20 cellular contexts compared by ENCODE assay signal in the genomic region with DNA sequence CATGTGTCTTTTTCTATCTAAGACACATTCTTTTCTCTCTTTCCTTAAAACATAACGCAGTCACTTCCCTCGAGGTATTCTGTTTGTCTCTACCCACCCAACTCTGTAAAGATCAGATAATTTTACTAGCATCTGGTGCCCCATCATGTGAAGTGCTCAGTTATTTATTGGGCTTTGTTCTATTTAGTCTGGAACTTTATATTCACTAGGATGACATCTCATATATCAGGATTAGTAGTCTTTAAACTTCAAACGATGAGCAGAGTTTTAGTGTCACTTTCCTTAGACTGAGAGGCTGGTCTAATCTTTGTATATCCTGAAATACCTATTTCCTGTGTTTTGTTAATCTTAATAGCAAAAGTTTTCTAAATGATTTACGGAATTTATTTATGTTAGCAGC.
A peak's percentile ranks its signal among the peaks of the same experiment; 100 is the strongest.
DNase-seq lines count a peak whose midpoint lies in the region; ATAC-seq and TF ChIP-seq lines count a peak whose summit lies in the region.
"Had no signal": no experiment of that assay in that cellular context is flagged by ENCODE, and none has a peak within 500 bp of the region (broad histone marks: within the 10 kb centered on the region; RNA-seq: fewer than 3 reads in every experiment).

No MANE protein-coding gene starts in this region.

- no peaks in the 10 kb centered on the region for H4K20me1 ChIP-seq in smooth muscle cell (ENCODE audit: low read depth)
- H4K20me1 ChIP-seq: BLaER1 treated with 17β-estradiol and CSF1 and Interleukin-3, amounts not matched to agents 10 nM and 100 nM had no signal

- no peak for TF ChIP-seq CTCF in smooth muscle cell (IDR thresholded peaks at IDR 0.05; ENCODE audit: borderline replicate concordance, insufficient read depth, poor library complexity, severe bottlenecking)

- H3K9me3 ChIP-seq in mesenchymal stem cell (ENCODE audit: control insufficient read depth, low read length) (no peaks in the 10 kb centered on the region), smooth muscle cell (replicated peaks; ENCODE audit: low read depth) (no peaks in the 10 kb centered on the region)
- H3K9me3 ChIP-seq: BE2C; BLaER1 treated with 17β-estradiol and CSF1 and Interleukin-3, amounts not matched to agents 10 nM and 100 nM; HAP-1 had no signal

- 13% methylated on average over 2 of the region's 4 CpGs for whole genome bisulfite sequencing in mesenchymal stem cell
- 12% methylated on average over 4 of the region's 4 CpGs for WGBS in smooth muscle cell (ENCODE audit: low lambda C conversion rate)

- no peak overlapping the region for H2BK5ac ChIP-seq in mesenchymal stem cell (ENCODE audit: low read depth, low read length, poor library complexity, severe bottlenecking)

- H3K9ac ChIP-seq in mesenchymal stem cell (ENCODE audit: low read length) = no peak overlapping the region
- H3K9ac ChIP-seq in smooth muscle cell (ENCODE audit: low read depth) = no peak overlapping the region
- H3K9ac ChIP-seq: BLaER1 treated with 17β-estradiol and CSF1 and Interleukin-3, amounts not matched to agents 10 nM and 100 nM had no signal

- no peak overlapping the region for H3K23ac ChIP-seq in mesenchymal stem cell (ENCODE audit: low read length in 2 of 2)

- no peak overlapping the region for H2BK15ac ChIP-seq in mesenchymal stem cell (ENCODE audit: low read depth, poor library complexity, severe bottlenecking)

- no peak overlapping the region for H3K4ac ChIP-seq in mesenchymal stem cell (ENCODE audit: low read depth in 1 of 2, low read length in 2 of 2)

- H3K4me3 ChIP-seq in mesenchymal stem cell (ENCODE audit: insufficient read depth in 1 of 2, low read depth in 1 of 2, low read length in 2 of 2) = no peak overlapping the region
- H3K4me3 ChIP-seq in smooth muscle cell = no peak overlapping the region
- H3K4me3 ChIP-seq: BLaER1 treated with 17β-estradiol and CSF1 and Interleukin-3, amounts not matched to agents 10 nM and 100 nM; HAP-1 had no signal

- H3K18ac ChIP-seq in mesenchymal stem cell (ENCODE audit: low read depth in 1 of 2, low read length in 2 of 2) = no peak overlapping the region

- no peaks in the 10 kb centered on the region for H3F3A ChIP-seq in smooth muscle cell (ENCODE audit: low read depth)

- H3K79me2 ChIP-seq in smooth muscle cell (ENCODE audit: low read depth) = no peaks in the 10 kb centered on the region

- H3K27ac ChIP-seq in mesenchymal stem cell (ENCODE audit: low read length, poor library complexity, severe bottlenecking) (no peak overlapping the region), smooth muscle cell (ENCODE audit: low read depth) (no peak overlapping the region)
- H3K27ac ChIP-seq: 22Rv1; BLaER1 treated with 17β-estradiol and CSF1 and Interleukin-3, amounts not matched to agents 10 nM and 100 nM had no signal

- H2BK120ac ChIP-seq in mesenchymal stem cell (ENCODE audit: low read depth, low read length) = no peak overlapping the region

- H3K4me1 ChIP-seq in mesenchymal stem cell (ENCODE audit: control insufficient read depth, insufficient read depth, low read depth, low read length) = no peaks in the 10 kb centered on the region
- H3K4me1 ChIP-seq in smooth muscle cell (ENCODE audit: low read depth) = no peaks in the 10 kb centered on the region
- H3K4me1 ChIP-seq: BE2C; BLaER1 treated with 17β-estradiol and CSF1 and Interleukin-3, amounts not matched to agents 10 nM and 100 nM; HAP-1 had no signal

- no peak overlapping the region for H4K91ac ChIP-seq in mesenchymal stem cell (ENCODE audit: low read length)

- ATAC-seq in GM18505 (IDR thresholded peaks at IDR 0.05; ENCODE audit: unreplicated experiment) (no peak), HG03025 (IDR thresholded peaks at IDR 0.05; ENCODE audit: low FRiP score, unreplicated experiment) (no peak)

- H3K36me3 ChIP-seq in mesenchymal stem cell (ENCODE audit: control insufficient read depth in 1 of 2, insufficient read depth in 2 of 2, low read depth in 1 of 2, low read length in 2 of 2) (no peaks in the 10 kb centered on the region), smooth muscle cell (ENCODE audit: low read depth) (no peaks in the 10 kb centered on the region)
- H3K36me3 ChIP-seq: BE2C; BLaER1 treated with 17β-estradiol and CSF1 and Interleukin-3, amounts not matched to agents 10 nM and 100 nM; HAP-1 had no signal

- H3K14ac ChIP-seq in mesenchymal stem cell (ENCODE audit: low read length in 2 of 2) = no peak overlapping the region

- H2AK5ac ChIP-seq in mesenchymal stem cell (ENCODE audit: low read length, severe bottlenecking) = no peak overlapping the region

- H3K4me2 ChIP-seq in mesenchymal stem cell (ENCODE audit: low read length, poor library complexity, severe bottlenecking) (no peak overlapping the region), smooth muscle cell (peak overlapping the region; percentile 23)
- H3K4me2 ChIP-seq: BLaER1 treated with 17β-estradiol and CSF1 and Interleukin-3, amounts not matched to agents 10 nM and 100 nM had no signal

- H2BK12ac ChIP-seq in mesenchymal stem cell (ENCODE audit: low read length in 2 of 2) = no peak overlapping the region

- TF ChIP-seq POLR2A in GM18505 (IDR thresholded peaks at IDR 0.05; ENCODE audit: borderline replicate concordance, extremely low read depth, insufficient read depth, insufficient read length) = no peak

- no peak overlapping the region for H4K8ac ChIP-seq in mesenchymal stem cell (ENCODE audit: low read length)

- no peaks in the 10 kb centered on the region for H3K79me1 ChIP-seq in mesenchymal stem cell (replicated peaks; ENCODE audit: low read length, poor library complexity, severe bottlenecking)

- DNase-seq in NCI-H82 (lab: John Stamatoyannopoulos, UW) = peak; percentile 22
- DNase-seq in NCI-H82 treated with DMSO at 0.1 percent for 48 hours (lab: John Stamatoyannopoulos, UW; ENCODE audit: unreplicated experiment) = no peak
- DNase-seq in mesenchymal stem cell = peak; percentile 2
- DNase-seq in smooth muscle cell (lab: John Stamatoyannopoulos, UW; ENCODE audit: unreplicated experiment) = no peak
- DNase-seq: ACHN; AML-193; BE2C; CD4-positive, alpha-beta T cell; CD8-positive, alpha-beta memory T cell; DMS 273 treated with DMSO at 0.1 percent for 48 hours; DMS53; DMS79 treated with DMSO at 0.1 percent for 48 hours; GF-D8; GOT3; HFFc6 had no signal

- H3K27me3 ChIP-seq in mesenchymal stem cell (ENCODE audit: control insufficient read depth in 1 of 2, insufficient read depth in 1 of 2, low read length in 2 of 2) (no peaks in the 10 kb centered on the region), smooth muscle cell (ENCODE audit: low read depth) (no peaks in the 10 kb centered on the region)
- H3K27me3 ChIP-seq: BE2C; BLaER1 treated with 17β-estradiol and CSF1 and Interleukin-3, amounts not matched to agents 10 nM and 100 nM had no signal

- no peak overlapping the region for H2AFZ ChIP-seq in mesenchymal stem cell (ENCODE audit: low read depth, low read length)
- H2AFZ ChIP-seq in smooth muscle cell (ENCODE audit: low read depth) = peak overlapping the region; percentile 80

Comparison
In these comparisons a context has a peak if more than half of its experiments do, and no peak if none do; other contexts are left out.
1. DNase-seq: peak in NCI-H82 (single experiment) and mesenchymal stem cell (single experiment); none in NCI-H82 treated with DMSO at 0.1 percent for 48 hours (single experiment) and smooth muscle cell (single experiment).